Comparison of ENCODE assay signal across 6 cellular contexts in the genomic region with DNA sequence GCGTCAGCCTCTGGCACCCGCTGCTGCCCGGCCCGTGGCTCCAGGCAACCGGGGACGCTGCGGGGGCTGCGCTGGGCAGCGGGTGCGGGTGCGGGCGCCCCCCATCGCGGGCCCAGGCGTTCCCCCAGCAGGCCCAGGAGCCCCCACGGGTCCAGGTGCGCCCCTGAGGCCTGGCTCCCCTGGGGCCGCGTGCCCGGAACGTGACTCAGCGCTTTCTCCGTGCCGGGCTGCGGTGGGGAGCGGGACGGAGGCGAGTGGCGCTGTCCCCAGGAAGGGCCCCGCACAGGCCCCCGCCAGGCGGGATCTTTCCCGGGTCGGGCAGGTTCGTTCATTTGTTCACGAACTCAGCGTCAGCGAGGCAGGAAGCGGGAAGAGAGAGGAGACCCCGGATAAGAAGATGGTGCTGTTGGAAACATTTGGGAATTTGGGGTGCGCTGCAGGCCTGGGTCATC. TPM values are rescaled to one million over a fixed set of nuclear protein-coding genes. Genes with fewer than 3 reads are reported as not detected.
DNase-seq lines count a peak whose midpoint lies in the region; ATAC-seq and TF ChIP-seq lines count a peak whose summit lies in the region.

No MANE protein-coding gene starts in this region.

- H3K27ac ChIP-seq in stomach smooth muscle (ENCODE audit: low read length): no peak overlapping the region

- H3K9ac ChIP-seq in stomach smooth muscle (ENCODE audit: low read length in 2 of 2): peak overlapping the region; percentile 55 to 69

- H3K36me3 ChIP-seq in stomach smooth muscle (ENCODE audit: control insufficient read depth in 2 of 2, insufficient read depth in 2 of 2, low read length in 2 of 2): no peaks in the 10 kb centered on the region

- peaks cover 9% of the 10 kb centered on the region for H3K4me1 Mint-ChIP-seq in type B pancreatic cell (ENCODE audit: unreplicated experiment)

- TF ChIP-seq CTCF in foreskin fibroblast (IDR thresholded peaks at IDR 0.05; ENCODE audit: low read depth, low read length) (no peak), type B pancreatic cell (conservative IDR thresholded peaks at IDR 0.05) (no peak)

- H3K9me3 Mint-ChIP-seq in type B pancreatic cell: no peaks in the 10 kb centered on the region

- H3K36me3 Mint-ChIP-seq in type B pancreatic cell: no peaks in the 10 kb centered on the region

- no peak overlapping the region for H3K4me3 Mint-ChIP-seq in type B pancreatic cell

- H3K9me3 ChIP-seq in stomach smooth muscle (ENCODE audit: control insufficient read depth in 2 of 2, low read length in 2 of 2): no peaks in the 10 kb centered on the region

- H3K4me3 ChIP-seq in foreskin fibroblast (ENCODE audit: low read depth in 1 of 2, low read length in 2 of 2): peak overlapping the region; percentile 17 to 20
- H3K4me3 ChIP-seq in stomach smooth muscle (ENCODE audit: low read length in 2 of 2): peak overlapping the region; percentile 49 to 67

- peak; percentile 10 to 25 for ATAC-seq in activated CD4-positive, CD25-positive, alpha-beta regulatory T cell treated with anti-CD3 and anti-CD28 coated beads, Interleukin-2, amount 50 U/mL, for 24 hours

- no peaks in the 10 kb centered on the region for H3K27me3 Mint-ChIP-seq in type B pancreatic cell

- no peak for DNase-seq in activated CD4-positive, CD25-positive, alpha-beta regulatory T cell treated with anti-CD3 and anti-CD28 coated beads, Interleukin-2, amount 50 U/mL, for 72 hours
- DNase-seq in foreskin fibroblast: peak; percentile 21 to 56
- DNase-seq in type B pancreatic cell (ENCODE audit: extremely low spot score, unreplicated experiment): no peak
- DNase-seq in COLO829 (ENCODE audit: low spot score): no peak

- H3K4me1 ChIP-seq in stomach smooth muscle (ENCODE audit: control insufficient read depth, insufficient read depth, low read length): peaks cover 9% of the 10 kb centered on the region

- no peak overlapping the region for H3K27ac Mint-ChIP-seq in type B pancreatic cell

- no peaks in the 10 kb centered on the region for H3K27me3 ChIP-seq in stomach smooth muscle (ENCODE audit: control insufficient read depth in 1 of 2, insufficient read depth in 2 of 2, low read length in 2 of 2)

RNA-seq across cellular contexts. Expression of a gene that starts 18.4 kb away (rescaled TPM):
- total RNA-seq in type B pancreatic cell (ENCODE audit: low replicate concordance): 171 and 201 TPM in 2 replicates

RNA-seq across cellular contexts. Expression of a gene that starts 19.1 kb away (rescaled TPM):
- 5.3 and 18.2 TPM in 2 replicates for total RNA-seq in type B pancreatic cell (ENCODE audit: low replicate concordance)

RNA-seq across cellular contexts. Expression of a gene that starts 43.0 kb away (rescaled TPM):
- 0.29 TPM in 1 of 2 replicates, not detected in the other for total RNA-seq in type B pancreatic cell (ENCODE audit: low replicate concordance)

RNA-seq across cellular contexts. Expression of a gene that starts 47.4 kb away (rescaled TPM):
- total RNA-seq in type B pancreatic cell (ENCODE audit: low replicate concordance): 0.94 and 1.3 TPM in 2 replicates

RNA-seq across cellular contexts. Expression of a gene that starts 49.6 kb away (rescaled TPM):
- total RNA-seq in type B pancreatic cell (ENCODE audit: low replicate concordance): 86.7 and 89.6 TPM in 2 replicates

Comparison
In these comparisons a context has a peak if more than half of its experiments do, and no peak if none do; other contexts are left out.
1. DNase-seq: peak in foreskin fibroblast (2 of 2); none in activated CD4-positive, CD25-positive, alpha-beta regulatory T cell treated with anti-CD3 and anti-CD28 coated beads, Interleukin-2, amount 50 U/mL, for 72 hours (single experiment), type B pancreatic cell (single experiment) and COLO829 (single experiment).